Comparison of ENCODE assay signal across 11 cellular contexts in the genomic region with DNA sequence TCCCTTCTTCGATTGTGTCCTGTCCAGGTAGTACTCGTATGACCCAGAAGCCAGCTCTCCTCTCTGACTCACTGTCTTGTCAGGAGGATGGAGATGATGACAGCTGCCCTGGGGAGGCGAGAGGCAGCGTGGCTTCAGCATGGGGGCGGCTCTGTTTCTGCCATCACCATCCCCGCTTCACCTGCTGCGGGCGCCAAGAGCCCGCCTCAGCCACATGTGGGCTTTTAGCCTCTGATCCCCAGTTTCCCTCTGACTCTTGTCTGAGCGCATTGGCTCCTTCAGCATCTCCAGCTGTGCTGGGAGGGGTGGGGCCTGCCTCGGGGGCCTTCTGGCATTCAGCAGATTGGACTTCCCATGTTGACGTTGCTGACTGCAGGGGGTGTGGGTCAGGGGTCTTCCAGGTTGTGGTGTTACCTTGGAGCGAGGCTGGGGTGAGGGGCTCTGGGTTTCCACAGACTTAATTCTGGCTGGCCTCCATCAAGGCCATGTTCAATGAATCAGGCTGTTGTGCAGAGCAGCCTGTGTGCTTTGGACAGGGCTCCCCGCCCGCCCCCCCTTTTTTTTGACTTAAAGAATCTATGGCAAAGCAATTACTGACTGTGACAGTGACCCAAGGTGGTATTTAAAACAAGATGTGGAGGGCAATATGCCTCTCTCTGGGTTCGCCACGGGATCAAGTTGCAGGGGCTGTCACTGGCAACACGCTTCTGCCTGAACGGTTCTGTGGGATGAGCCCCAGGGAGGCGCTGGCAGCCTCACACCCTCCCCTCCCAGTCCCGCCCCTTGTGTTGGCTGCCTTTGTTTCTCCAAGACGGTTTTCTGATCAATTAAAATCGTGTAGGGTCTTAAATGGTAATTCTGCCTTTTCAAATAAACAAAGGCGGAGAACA.
DNase-seq lines count a peak whose midpoint lies in the region; ATAC-seq and TF ChIP-seq lines count a peak whose summit lies in the region.
"Had no signal": no experiment of that assay in that cellular context is flagged by ENCODE, and none has a peak within 500 bp of the region (broad histone marks: within the 10 kb centered on the region; RNA-seq: fewer than 3 reads in every experiment).

No MANE protein-coding gene starts in this region.

- H3K4me3 ChIP-seq in A673 (ENCODE audit: low read depth, low read length, poor library complexity, severe bottlenecking) (peak overlapping the region; percentile 13), osteoblast (ENCODE audit: insufficient read depth, low read length) (peak overlapping the region; percentile 49)

- TF ChIP-seq CTCF in A673 (conservative IDR thresholded peaks at IDR 0.05; ENCODE audit: low read depth, low read length) (no peak), H9 (conservative IDR thresholded peaks at IDR 0.05) (no peak), osteoblast (IDR thresholded peaks at IDR 0.05; ENCODE audit: extremely low read depth, low read depth, low read length) (no peak)

- no peak overlapping the region for H2AK5ac ChIP-seq in H9 (ENCODE audit: insufficient read length, low read length)

- H3K27me3 Mint-ChIP-seq in H9 (ENCODE audit: low read depth) (peaks cover 50% of the 10 kb centered on the region), T-cell (no peaks in the 10 kb centered on the region)
- no peaks in the 10 kb centered on the region for H3K27me3 Mint-ChIP-seq in activated T-helper 1 cell treated with anti-CD3 and anti-CD28 coated beads, Interleukin-12 subunit alpha, Interleukin-12 subunit beta, Interleukin-2, Interleukin-4 antibody, amounts not matched to agents 30 ng/mL and 10 ng/mL and 1 ng/mL, durations not matched to agents 14 hours and 24 hours and 36 hours (ENCODE audit: insufficient read depth)

- no peak overlapping the region for H3K56ac ChIP-seq in H9 (ENCODE audit: insufficient read length, low read depth, low read length)

- H3K27me3 ChIP-seq in A673 (replicated peaks; ENCODE audit: insufficient read depth, low read depth, low read length, poor library complexity) (no peaks in the 10 kb centered on the region), H9 (ENCODE audit: insufficient read depth, low read length) (no peaks in the 10 kb centered on the region), osteoblast (ENCODE audit: insufficient read depth, low read length) (peaks cover 4% of the 10 kb centered on the region)

- H3K4me3 Mint-ChIP-seq in H9 (no peak overlapping the region; a peak in 1 of 5 replicates), T-cell (no peak overlapping the region)
- H3K4me3 Mint-ChIP-seq in activated T-helper 1 cell treated with anti-CD3 and anti-CD28 coated beads, Interleukin-12 subunit alpha, Interleukin-12 subunit beta, Interleukin-2, Interleukin-4 antibody, amounts not matched to agents 30 ng/mL and 10 ng/mL and 1 ng/mL, durations not matched to agents 14 hours and 24 hours and 36 hours: no peak overlapping the region

- H2BK15ac ChIP-seq in H9 (ENCODE audit: low read depth, low read length): no peak overlapping the region

- WGBS in H9 (ENCODE audit: extremely low coverage, insufficient read length, low lambda C conversion rate): no CpG with 5 or more reads among the region's 24 CpGs

- H3K9ac ChIP-seq in H9 (ENCODE audit: extremely low read depth, insufficient read length, low read length): no peak overlapping the region

- peaks cover 40 to 47% of the 10 kb centered on the region in 2 experiments for H3K4me1 Mint-ChIP-seq in H9
- H3K4me1 Mint-ChIP-seq in activated T-helper 1 cell treated with anti-CD3 and anti-CD28 coated beads, Interleukin-12 subunit alpha, Interleukin-12 subunit beta, Interleukin-2, Interleukin-4 antibody, amounts not matched to agents 30 ng/mL and 10 ng/mL and 1 ng/mL, durations not matched to agents 14 hours and 24 hours and 36 hours (ENCODE audit: low read depth): peaks cover 21% of the 10 kb centered on the region
- H3K4me1 Mint-ChIP-seq in T-cell: peaks cover 32 to 42% (median 33%) of the 10 kb centered on the region in 3 donors

- BruUV-seq in A673 (replicated peaks; lab: Mats Ljungman, UMichigan): no TSS peak

- peak; percentile 64 for DNase-seq in A673 (ENCODE audit: low spot score)
- DNase-seq in H9: peak; percentile 48
- no peak for DNase-seq in activated T-helper 1 cell treated with anti-CD3 and anti-CD28 coated beads, Interleukin-12 subunit alpha, Interleukin-12 subunit beta, Interleukin-2, Interleukin-4 antibody, amounts not matched to agents 30 ng/mL and 10 ng/mL and 1 ng/mL, durations not matched to agents 14 hours and 24 hours and 36 hours (ENCODE audit: low spot score)
- no peak for DNase-seq in osteoblast (ENCODE audit: insufficient read length, low spot score, missing footprints)
- DNase-seq in T-cell: no peak
- no peak for DNase-seq in HUDEP-2 (lab: John Stamatoyannopoulos, UW; ENCODE audit: unreplicated experiment in 76 of 76)
- DNase-seq: DMS153, KG1 had no signal

- no peaks in the 10 kb centered on the region for H3K79me1 ChIP-seq in H9 (ENCODE audit: insufficient read depth, low read depth, low read length, poor library complexity, severe bottlenecking)

- H2BK120ac ChIP-seq in H9 (ENCODE audit: low read depth, low read length, poor library complexity, severe bottlenecking): no peak overlapping the region

- ATAC-seq in T-cell (replicated peaks in 1 of 4): no peak
- ATAC-seq in HG03108 (IDR thresholded peaks at IDR 0.05; ENCODE audit: unreplicated experiment): no peak
- no peak for ATAC-seq in HG03439 (IDR thresholded peaks at IDR 0.05; ENCODE audit: unreplicated experiment)

- intact Hi-C loops in A673 (cut with micrococcal nuclease; ENCODE audit: unreplicated experiment): loop anchor here (10.0 kb wide), 2 partner anchors 98 to 232 kb away; partner anchors contain the start of gene LDLRAD4
- intact Hi-C loops in activated T-helper 1 cell treated with anti-CD3 and anti-CD28 coated beads, Interleukin-12 subunit alpha, Interleukin-12 subunit beta, Interleukin-2, Interleukin-4 antibody, amounts not matched to agents 30 ng/mL and 10 ng/mL and 1 ng/mL, durations not matched to agents 14 hours and 24 hours and 36 hours (cut with micrococcal nuclease): loop anchor here (2.0 kb wide), 1 partner anchor 230 kb away; no protein-coding TSS in a partner anchor

- POLR2A ChIA-PET in A673 (lab: Charles Lee; ENCODE audit: low non-redundant PET): no interaction called here
- POLR2A ChIA-PET in T-cell (lab: Charles Lee): no interaction called here

- no peak overlapping the region for H2AFZ ChIP-seq in H9 (ENCODE audit: low read length)
- H2AFZ ChIP-seq in osteoblast (ENCODE audit: low read length): no peak overlapping the region

- no peak overlapping the region for H4K91ac ChIP-seq in H9 (ENCODE audit: insufficient read length, low read depth, low read length)

- no peak overlapping the region for H4K8ac ChIP-seq in H9 (replicated peaks; ENCODE audit: insufficient read length, low read depth, low read length)

- no peak overlapping the region for H3K27ac Mint-ChIP-seq in H9
- peak overlapping the region; percentile 42 for H3K27ac Mint-ChIP-seq in activated T-helper 1 cell treated with anti-CD3 and anti-CD28 coated beads, Interleukin-12 subunit alpha, Interleukin-12 subunit beta, Interleukin-2, Interleukin-4 antibody, amounts not matched to agents 30 ng/mL and 10 ng/mL and 1 ng/mL, durations not matched to agents 14 hours and 24 hours and 36 hours
- peak overlapping the region in 1 of 2 donors; percentile 73 for H3K27ac Mint-ChIP-seq in T-cell
- H3K27ac Mint-ChIP-seq: type B pancreatic cell had no signal

- H3K4ac ChIP-seq in H9 (ENCODE audit: low read depth, low read length): no peak overlapping the region

- H3K9me3 ChIP-seq in A673 (ENCODE audit: low read depth, low read length, poor library complexity, severe bottlenecking) (no peaks in the 10 kb centered on the region), H9 (ENCODE audit: control insufficient read depth, low read depth, low read length) (no peaks in the 10 kb centered on the region), osteoblast (ENCODE audit: low read depth, low read length) (no peaks in the 10 kb centered on the region)

- peaks cover 22% of the 10 kb centered on the region for H3K4me1 ChIP-seq in A673 (ENCODE audit: insufficient read depth, low read length, poor library complexity, severe bottlenecking)
- peaks cover 2% of the 10 kb centered on the region; the same call in 1 of the 2 replicates for H3K4me1 ChIP-seq in H9 (ENCODE audit: insufficient read depth, low read length)
- peaks cover 10% of the 10 kb centered on the region for H3K4me1 ChIP-seq in osteoblast (ENCODE audit: insufficient read depth, low read length)

- H3K23ac ChIP-seq in H9 (ENCODE audit: insufficient read length, low read depth, low read length): no peak overlapping the region

- H3K9me3 Mint-ChIP-seq in H9 (no peaks in the 10 kb centered on the region), T-cell (no peaks in the 10 kb centered on the region)
- no peaks in the 10 kb centered on the region for H3K9me3 Mint-ChIP-seq in activated T-helper 1 cell treated with anti-CD3 and anti-CD28 coated beads, Interleukin-12 subunit alpha, Interleukin-12 subunit beta, Interleukin-2, Interleukin-4 antibody, amounts not matched to agents 30 ng/mL and 10 ng/mL and 1 ng/mL, durations not matched to agents 14 hours and 24 hours and 36 hours
- H3K9me3 Mint-ChIP-seq: type B pancreatic cell had no signal

- H2BK20ac ChIP-seq in H9 (ENCODE audit: low read depth, low read length, poor library complexity, severe bottlenecking): no peak overlapping the region

- H3K36me3 Mint-ChIP-seq in H9 (ENCODE audit: insufficient read depth in 1 of 3, low read depth in 3 of 3) (no peaks in the 10 kb centered on the region), T-cell (peaks cover 11% of the 10 kb centered on the region)
- no peaks in the 10 kb centered on the region for H3K36me3 Mint-ChIP-seq in activated T-helper 1 cell treated with anti-CD3 and anti-CD28 coated beads, Interleukin-12 subunit alpha, Interleukin-12 subunit beta, Interleukin-2, Interleukin-4 antibody, amounts not matched to agents 30 ng/mL and 10 ng/mL and 1 ng/mL, durations not matched to agents 14 hours and 24 hours and 36 hours (ENCODE audit: low read depth)
- H3K36me3 Mint-ChIP-seq: type B pancreatic cell had no signal

- CTCF ChIA-PET in A673 (lab: Charles Lee) (no interaction called here), T-cell (lab: Charles Lee) (interaction anchor here in 1 of 2 donors (0.5 kb wide), 1 partner anchor 259 kb away, joined by 3 read pairs; no protein-coding TSS in a partner anchor)

- H3K27ac ChIP-seq in A673 (ENCODE audit: low read depth, low read length, poor library complexity, severe bottlenecking) (no peak overlapping the region), H9 (ENCODE audit: insufficient read length, low read depth, low read length) (no peak overlapping the region), osteoblast (ENCODE audit: low read depth, low read length) (no peak overlapping the region)

- no peaks in the 10 kb centered on the region for H3K36me3 ChIP-seq in A673 (ENCODE audit: insufficient read depth, low read length, poor library complexity, severe bottlenecking)
- H3K36me3 ChIP-seq in osteoblast (ENCODE audit: insufficient read depth, low read length): no peaks in the 10 kb centered on the region

- H2BK5ac ChIP-seq in H9 (ENCODE audit: insufficient read length, low read length): no peak overlapping the region

- H3K79me2 ChIP-seq in H9 (ENCODE audit: insufficient read depth, low read length): no peaks in the 10 kb centered on the region
- H3K79me2 ChIP-seq in osteoblast (ENCODE audit: insufficient read depth, low read length): no peaks in the 10 kb centered on the region

- H3K4me2 ChIP-seq in H9 (ENCODE audit: insufficient read depth, insufficient read length, low read length) (no peak overlapping the region), osteoblast (ENCODE audit: insufficient read depth, low read length) (peak overlapping the region; percentile 81)

- H2BK12ac ChIP-seq in H9 (ENCODE audit: insufficient read length, low read depth, low read length): no peak overlapping the region

- no peak overlapping the region for H3T11ph ChIP-seq in H9 (ENCODE audit: low read length)

- H4K5ac ChIP-seq in H9 (ENCODE audit: insufficient read length, low read depth, low read length): no peak overlapping the region

- H4K20me1 ChIP-seq in H9 (ENCODE audit: control insufficient read depth, insufficient read depth, insufficient read length) (no peaks in the 10 kb centered on the region), osteoblast (ENCODE audit: insufficient read depth, low read length) (no peaks in the 10 kb centered on the region)

- no peaks in the 10 kb centered on the region for H3K23me2 ChIP-seq in H9 (ENCODE audit: insufficient read length, low read depth, low read length, poor library complexity, severe bottlenecking)

- no peak overlapping the region for H3K18ac ChIP-seq in H9 (ENCODE audit: insufficient read length, low read depth, low read length)

- no peak overlapping the region for H3K14ac ChIP-seq in H9 (ENCODE audit: insufficient read depth, low read length)

Comparison
In these comparisons a context has a peak if more than half of its experiments do, and no peak if none do; other contexts are left out.
1. DNase-seq: peak in A673 (single experiment) and H9 (single experiment); none in activated T-helper 1 cell treated with anti-CD3 and anti-CD28 coated beads, Interleukin-12 subunit alpha, Interleukin-12 subunit beta, Interleukin-2, Interleukin-4 antibody, amounts not matched to agents 30 ng/mL and 10 ng/mL and 1 ng/mL, durations not matched to agents 14 hours and 24 hours and 36 hours (single experiment), osteoblast (single experiment), T-cell (0 of 34) and HUDEP-2 (0 of 76).